1 cellular context compared by ENCODE assay signal in the genomic region with DNA sequence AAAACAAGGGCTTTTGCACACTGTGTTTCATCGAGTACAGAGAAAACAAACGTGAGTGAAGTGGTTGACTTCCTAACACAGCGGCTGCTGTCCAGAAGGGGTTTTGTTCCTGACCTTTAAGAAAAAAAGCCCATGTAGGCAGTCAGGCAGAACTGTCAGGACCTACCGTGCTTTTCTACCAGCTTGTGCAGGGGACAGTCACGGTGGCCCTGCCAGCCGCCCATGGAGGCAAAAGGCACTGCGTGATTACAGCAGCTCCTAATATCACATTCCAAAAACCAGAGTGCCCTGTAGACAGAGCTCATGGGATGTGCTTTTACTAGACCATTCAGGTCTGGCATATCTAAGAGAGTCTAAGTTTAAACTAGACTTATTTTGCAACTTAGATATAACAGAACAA.
TF ChIP-seq lines count a peak whose summit lies in the region.

No MANE protein-coding gene starts in this region.

TF ChIP-seq in H1, 55 proteins besides CTCF, POLR2A, EP300 and RAD21:
- TF ChIP-seq CTBP2 (IDR thresholded peaks at IDR 0.05; ENCODE audit: borderline replicate concordance, insufficient read depth, insufficient read length, low read length) (no peak), JUND (IDR thresholded peaks at IDR 0.05; ENCODE audit: low read length) (no peak), KDM5A (IDR thresholded peaks at IDR 0.05; ENCODE audit: low read length) (no peak), KDM1A (IDR thresholded peaks at IDR 0.05; ENCODE audit: borderline replicate concordance, low read length) (no peak)
